ENCODE assay signal across 9 cellular contexts in the genomic region with DNA sequence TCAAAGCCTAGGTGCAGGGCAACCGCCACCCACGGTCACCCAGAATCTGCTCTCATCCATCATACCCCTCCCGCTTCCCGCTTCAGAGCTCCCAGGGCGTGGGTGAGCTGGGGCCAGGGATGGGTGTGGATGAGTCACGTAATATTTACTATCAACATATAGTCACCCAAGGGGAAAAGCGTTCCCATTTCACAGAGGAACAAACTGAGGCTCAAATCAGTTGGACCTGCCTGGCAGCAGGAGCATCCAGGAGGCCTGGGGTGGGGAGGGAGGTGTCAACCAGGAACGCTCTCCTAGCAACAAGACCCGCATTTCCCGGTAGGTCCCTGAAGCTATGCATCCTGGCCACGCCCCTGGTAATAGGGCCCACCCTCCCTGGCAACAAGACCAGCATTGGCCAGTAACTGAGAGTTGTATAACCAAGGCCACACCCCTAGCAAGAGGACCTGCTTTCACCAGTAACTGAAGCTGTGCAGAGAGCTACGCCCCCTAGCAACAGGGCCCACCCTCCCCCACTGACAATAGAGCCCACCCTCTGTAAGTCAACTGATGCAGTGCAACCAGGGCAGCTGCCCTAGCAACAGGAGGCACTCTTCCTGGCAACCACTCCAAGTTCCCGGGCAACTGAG. TPM values are rescaled to one million over a fixed set of nuclear protein-coding genes. Genes with fewer than 3 reads are reported as not detected.
DNase-seq lines count a peak whose midpoint lies in the region; ATAC-seq lines count a peak whose summit lies in the region.
"Had no signal": no experiment of that assay in that cellular context is flagged by ENCODE, and none has a peak within 500 bp of the region (broad histone marks: within the 10 kb centered on the region; RNA-seq: fewer than 3 reads in every experiment).

No MANE protein-coding gene starts in this region.

- peaks cover 2% of the 10 kb centered on the region for H3K79me1 ChIP-seq in neuronal stem cell (ENCODE audit: low read depth, low read length)

- peaks cover 15 to 17% of the 10 kb centered on the region in 2 donors for H3K4me1 ChIP-seq in neuronal stem cell (ENCODE audit: control insufficient read depth in 2 of 2, insufficient read depth in 1 of 2, low read depth in 1 of 2, low read length in 2 of 2)

- H2BK15ac ChIP-seq in neuronal stem cell (ENCODE audit: low read length), result no peak overlapping the region

- no peak overlapping the region for H3K9ac ChIP-seq in neuronal stem cell (ENCODE audit: low read depth, low read length, poor library complexity)

- no peak overlapping the region for H2BK120ac ChIP-seq in neuronal stem cell (ENCODE audit: low read depth, low read length)

- peak; percentile 45 for ATAC-seq in HG03159 (IDR thresholded peaks at IDR 0.05; ENCODE audit: unreplicated experiment)
- no peak for ATAC-seq in HG03565 (IDR thresholded peaks at IDR 0.05; ENCODE audit: unreplicated experiment)

- no peak overlapping the region for H4K8ac ChIP-seq in neuronal stem cell (ENCODE audit: low read depth, low read length)

- H2AK5ac ChIP-seq in neuronal stem cell (ENCODE audit: low read depth, low read length), result peak overlapping the region; percentile 11

- no peak overlapping the region for H3K4me2 ChIP-seq in neuronal stem cell (ENCODE audit: insufficient read depth, low read length, poor library complexity, severe bottlenecking)

- no peaks in the 10 kb centered on the region for H3K27me3 ChIP-seq in neuronal stem cell (ENCODE audit: control insufficient read depth in 3 of 3, insufficient read depth in 3 of 3, low read depth in 1 of 3, low read length in 3 of 3)
- H3K27me3 ChIP-seq: upper lobe of left lung had no signal

- peak overlapping the region; percentile 73 for H3K18ac ChIP-seq in neuronal stem cell (ENCODE audit: low read length)

- H2BK5ac ChIP-seq in neuronal stem cell (ENCODE audit: low read length), result no peak overlapping the region

- H3K4ac ChIP-seq in neuronal stem cell (ENCODE audit: low read length), result no peak overlapping the region

- no peak overlapping the region for H3K4me3 ChIP-seq in neuronal stem cell (ENCODE audit: low read length in 2 of 2)
- H3K4me3 ChIP-seq: upper lobe of left lung had no signal

- peaks cover 53 to 91% of the 10 kb centered on the region in 2 donors for H3K36me3 ChIP-seq in neuronal stem cell (replicated peaks in 1 of 2; ENCODE audit: control insufficient read depth in 2 of 2, insufficient read depth in 2 of 2, low read length in 2 of 2)

- peak overlapping the region; percentile 50 for H3K23ac ChIP-seq in neuronal stem cell (ENCODE audit: low read depth, low read length, poor library complexity)

- H3K27ac ChIP-seq in neuronal stem cell (replicated peaks; ENCODE audit: low read length), result no peak overlapping the region

- WGBS in neuronal stem cell (ENCODE audit: extremely low coverage in 2 of 2, insufficient read length in 2 of 2, insufficient replicate concordance in 1 of 2), 2 donors, result no CpG with 5 or more reads among the region's 13 CpGs

- H3K9me3 ChIP-seq in neuronal stem cell (replicated peaks in 1 of 2; ENCODE audit: control insufficient read depth in 2 of 2, insufficient read depth in 1 of 2, low read depth in 1 of 2, low read length in 2 of 2), result no peaks in the 10 kb centered on the region
- H3K9me3 ChIP-seq: upper lobe of left lung had no signal

- H4K91ac ChIP-seq in neuronal stem cell (ENCODE audit: low read depth, low read length, poor library complexity), result no peak overlapping the region

- DNase-seq in DMS153 treated with DMSO at 0.1 percent for 48 hours (lab: John Stamatoyannopoulos, UW; ENCODE audit: unreplicated experiment), result peak; percentile 43
- DNase-seq in NCI-H748 treated with DMSO at 0.1 percent for 48 hours (lab: John Stamatoyannopoulos, UW), result peak; percentile 90
- peak; percentile 80 to 93 for DNase-seq in dermis microvascular lymphatic vessel endothelial cell (ENCODE audit: low read depth in 2 of 2)
- peak; percentile 76 for DNase-seq in neuronal stem cell (ENCODE audit: low spot score)
- DNase-seq in mucosa of gallbladder (ENCODE audit: low spot score), result no peak
- no peak for DNase-seq in activated effector memory CD4-positive, alpha-beta T cell treated with anti-CD3 and anti-CD28 coated beads, Interleukin-2, amount 50 U/mL, for 16 hours

- no peak overlapping the region for H3K14ac ChIP-seq in neuronal stem cell (ENCODE audit: low read length)

- H2AFZ ChIP-seq in neuronal stem cell (ENCODE audit: low read length), result no peak overlapping the region

- H2BK12ac ChIP-seq in neuronal stem cell (ENCODE audit: low read length), result no peak overlapping the region

RNA-seq across cellular contexts. Expression of gene TXNRD2, which starts 32.7 kb away (rescaled TPM):
- total RNA-seq in dermis microvascular lymphatic vessel endothelial cell, result 66.5 and 75.4 TPM in 2 replicates
- polyA plus RNA-seq in neuronal stem cell (2013, experiment 1 of 2), result 16.7 TPM
- 17.7 TPM for polyA plus RNA-seq in neuronal stem cell (2013, experiment 2 of 2)
- total RNA-seq in mucosa of gallbladder, result 26.9 TPM

RNA-seq across cellular contexts. Expression of gene COMT, which starts 32.8 kb away (rescaled TPM):
- total RNA-seq in dermis microvascular lymphatic vessel endothelial cell (253 and 414 TPM in 2 replicates), mucosa of gallbladder (214 TPM)
- 7.3 TPM for polyA plus RNA-seq in neuronal stem cell (2013, experiment 1 of 2)
- polyA plus RNA-seq in neuronal stem cell (2013, experiment 2 of 2), result 6.4 TPM

RNA-seq across cellular contexts. Expression of gene ARVCF, which starts 42.3 kb away (rescaled TPM):
- total RNA-seq in dermis microvascular lymphatic vessel endothelial cell, result 60.0 and 81.3 TPM in 2 replicates
- polyA plus RNA-seq in neuronal stem cell (2013, experiment 1 of 2), result 35.3 TPM
- polyA plus RNA-seq in neuronal stem cell (2013, experiment 2 of 2), result 32.4 TPM
- total RNA-seq in mucosa of gallbladder, result 44.3 TPM

RNA-seq across cellular contexts. Expression of gene TANGO2, which starts 46.6 kb away (rescaled TPM):
- total RNA-seq in dermis microvascular lymphatic vessel endothelial cell (40.1 and 75.0 TPM in 2 replicates), mucosa of gallbladder (39.4 TPM)
- polyA plus RNA-seq in neuronal stem cell (2013, experiment 1 of 2), result 4.9 TPM
- polyA plus RNA-seq in neuronal stem cell (2013, experiment 2 of 2), result 4.2 TPM

Comparison
In these comparisons a context has a peak if more than half of its experiments do, and no peak if none do; other contexts are left out.
1. DNase-seq: peak in DMS153 treated with DMSO at 0.1 percent for 48 hours (single experiment), NCI-H748 treated with DMSO at 0.1 percent for 48 hours (single experiment), dermis microvascular lymphatic vessel endothelial cell (2 of 2) and neuronal stem cell (single experiment); none in mucosa of gallbladder (single experiment) and activated effector memory CD4-positive, alpha-beta T cell treated with anti-CD3 and anti-CD28 coated beads, Interleukin-2, amount 50 U/mL, for 16 hours (single experiment).